1 cellular context compared by ENCODE assay signal in the genomic region with DNA sequence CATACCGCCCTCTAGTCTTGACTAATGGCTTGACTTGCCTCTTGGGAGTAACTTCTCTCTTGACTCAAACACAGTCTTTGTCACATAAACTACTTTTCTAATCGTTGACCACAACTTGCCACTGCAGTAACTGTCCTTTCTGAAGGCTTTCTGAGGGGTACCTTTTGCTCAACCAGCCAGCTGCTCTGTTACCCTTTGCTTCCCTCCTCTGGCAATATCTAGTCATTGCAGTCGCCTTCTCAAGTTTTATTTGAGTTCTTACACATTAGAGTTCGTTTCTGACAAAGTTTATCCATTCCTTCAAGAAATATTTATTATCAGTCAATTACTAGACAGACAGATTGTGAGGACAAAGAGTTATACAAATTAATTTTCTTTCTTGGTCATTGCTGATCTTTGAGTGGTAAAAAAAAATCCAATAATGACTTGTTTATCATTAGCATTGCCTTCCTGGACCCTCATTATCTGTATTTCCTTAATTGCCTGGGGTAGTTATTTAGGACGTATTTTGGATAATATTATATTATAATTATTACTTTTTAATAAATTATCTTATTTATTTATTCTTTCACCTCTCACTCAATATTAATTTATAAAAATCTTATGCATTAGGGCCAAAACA.
A peak's percentile ranks its signal among the peaks of the same experiment; 100 is the strongest.
TF ChIP-seq lines count a peak whose summit lies in the region.

No MANE protein-coding gene starts in this region.

TF ChIP-seq in GM23338, 12 proteins besides CTCF, POLR2A, EP300 and RAD21 (continued from another document):
- TF ChIP-seq, protein P1, sequence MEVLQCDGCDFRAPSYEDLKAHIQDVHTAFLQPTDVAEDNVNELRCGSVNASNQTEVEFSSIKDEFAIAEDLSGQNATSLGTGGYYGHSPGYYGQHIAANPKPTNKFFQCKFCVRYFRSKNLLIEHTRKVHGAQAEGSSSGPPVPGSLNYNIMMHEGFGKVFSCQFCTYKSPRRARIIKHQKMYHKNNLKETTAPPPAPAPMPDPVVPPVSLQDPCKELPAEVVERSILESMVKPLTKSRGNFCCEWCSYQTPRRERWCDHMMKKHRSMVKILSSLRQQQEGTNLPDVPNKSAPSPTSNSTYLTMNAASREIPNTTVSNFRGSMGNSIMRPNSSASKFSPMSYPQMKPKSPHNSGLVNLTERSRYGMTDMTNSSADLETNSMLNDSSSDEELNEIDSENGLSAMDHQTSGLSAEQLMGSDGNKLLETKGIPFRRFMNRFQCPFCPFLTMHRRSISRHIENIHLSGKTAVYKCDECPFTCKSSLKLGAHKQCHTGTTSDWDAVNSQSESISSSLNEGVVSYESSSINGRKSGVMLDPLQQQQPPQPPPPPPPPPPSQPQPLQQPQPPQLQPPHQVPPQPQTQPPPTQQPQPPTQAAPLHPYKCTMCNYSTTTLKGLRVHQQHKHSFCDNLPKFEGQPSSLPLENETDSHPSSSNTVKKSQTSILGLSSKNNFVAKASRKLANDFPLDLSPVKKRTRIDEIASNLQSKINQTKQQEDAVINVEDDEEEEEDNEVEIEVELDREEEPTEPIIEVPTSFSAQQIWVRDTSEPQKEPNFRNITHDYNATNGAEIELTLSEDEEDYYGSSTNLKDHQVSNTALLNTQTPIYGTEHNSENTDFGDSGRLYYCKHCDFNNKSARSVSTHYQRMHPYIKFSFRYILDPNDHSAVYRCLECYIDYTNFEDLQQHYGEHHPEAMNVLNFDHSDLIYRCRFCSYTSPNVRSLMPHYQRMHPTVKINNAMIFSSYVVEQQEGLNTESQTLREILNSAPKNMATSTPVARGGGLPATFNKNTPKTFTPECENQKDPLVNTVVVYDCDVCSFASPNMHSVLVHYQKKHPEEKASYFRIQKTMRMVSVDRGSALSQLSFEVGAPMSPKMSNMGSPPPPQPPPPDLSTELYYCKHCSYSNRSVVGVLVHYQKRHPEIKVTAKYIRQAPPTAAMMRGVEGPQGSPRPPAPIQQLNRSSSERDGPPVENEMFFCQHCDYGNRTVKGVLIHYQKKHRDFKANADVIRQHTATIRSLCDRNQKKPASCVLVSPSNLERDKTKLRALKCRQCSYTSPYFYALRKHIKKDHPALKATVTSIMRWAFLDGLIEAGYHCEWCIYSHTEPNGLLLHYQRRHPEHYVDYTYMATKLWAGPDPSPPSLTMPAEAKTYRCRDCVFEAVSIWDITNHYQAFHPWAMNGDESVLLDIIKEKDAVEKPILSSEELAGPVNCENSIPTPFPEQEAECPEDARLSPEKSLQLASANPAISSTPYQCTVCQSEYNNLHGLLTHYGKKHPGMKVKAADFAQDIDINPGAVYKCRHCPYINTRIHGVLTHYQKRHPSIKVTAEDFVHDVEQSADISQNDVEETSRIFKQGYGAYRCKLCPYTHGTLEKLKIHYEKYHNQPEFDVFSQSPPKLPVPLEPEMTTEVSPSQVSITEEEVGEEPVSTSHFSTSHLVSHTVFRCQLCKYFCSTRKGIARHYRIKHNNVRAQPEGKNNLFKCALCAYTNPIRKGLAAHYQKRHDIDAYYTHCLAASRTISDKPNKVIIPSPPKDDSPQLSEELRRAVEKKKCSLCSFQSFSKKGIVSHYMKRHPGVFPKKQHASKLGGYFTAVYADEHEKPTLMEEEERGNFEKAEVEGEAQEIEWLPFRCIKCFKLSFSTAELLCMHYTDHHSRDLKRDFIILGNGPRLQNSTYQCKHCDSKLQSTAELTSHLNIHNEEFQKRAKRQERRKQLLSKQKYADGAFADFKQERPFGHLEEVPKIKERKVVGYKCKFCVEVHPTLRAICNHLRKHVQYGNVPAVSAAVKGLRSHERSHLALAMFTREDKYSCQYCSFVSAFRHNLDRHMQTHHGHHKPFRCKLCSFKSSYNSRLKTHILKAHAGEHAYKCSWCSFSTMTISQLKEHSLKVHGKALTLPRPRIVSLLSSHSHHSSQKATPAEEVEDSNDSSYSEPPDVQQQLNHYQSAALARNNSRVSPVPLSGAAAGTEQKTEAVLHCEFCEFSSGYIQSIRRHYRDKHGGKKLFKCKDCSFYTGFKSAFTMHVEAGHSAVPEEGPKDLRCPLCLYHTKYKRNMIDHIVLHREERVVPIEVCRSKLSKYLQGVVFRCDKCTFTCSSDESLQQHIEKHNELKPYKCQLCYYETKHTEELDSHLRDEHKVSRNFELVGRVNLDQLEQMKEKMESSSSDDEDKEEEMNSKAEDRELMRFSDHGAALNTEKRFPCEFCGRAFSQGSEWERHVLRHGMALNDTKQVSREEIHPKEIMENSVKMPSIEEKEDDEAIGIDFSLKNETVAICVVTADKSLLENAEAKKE (CRISPR knock-in tag; IDR thresholded peaks at IDR 0.05) = 0 out of 2 replicates have a peak, but pooled peaks have one; percentile 31
